Comparison of ENCODE assay signal across 11 cellular contexts in genomic region chr3:112378989-112379692, GRCh38. TPM values are rescaled to one million over a fixed set of nuclear protein-coding genes. Genes with fewer than 3 reads are reported as not detected.
A peak's percentile ranks its signal among the peaks of the same experiment; 100 is the strongest.
DNase-seq lines count a peak whose midpoint lies in the region; ATAC-seq, FAIRE-seq and TF ChIP-seq lines count a peak whose summit lies in the region.
"Had no signal": no experiment of that assay in that cellular context is flagged by ENCODE, and none has a peak within 500 bp of the region (broad histone marks: within the 10 kb centered on the region; RNA-seq: fewer than 3 reads in every experiment).

No MANE protein-coding gene starts in this region.

- no peak overlapping the region for H3K56ac ChIP-seq in mesendoderm (ENCODE audit: low read length)

- H2AFZ ChIP-seq in astrocyte (ENCODE audit: low read depth, low read length): no peak overlapping the region

- H3K9me3 ChIP-seq in astrocyte (ENCODE audit: insufficient read depth, low read depth, low read length): no peaks in the 10 kb centered on the region
- H3K9me3 ChIP-seq: HAP-1 had no signal

- no peaks in the 10 kb centered on the region for H3K27me3 ChIP-seq in astrocyte (ENCODE audit: insufficient read depth, low read length)
- H3K27me3 ChIP-seq in mesendoderm (ENCODE audit: insufficient read depth, low read length, poor library complexity): no peaks in the 10 kb centered on the region

- H3K9ac ChIP-seq in astrocyte (ENCODE audit: low read length) (no peak overlapping the region), mesendoderm (ENCODE audit: low read length) (no peak overlapping the region)

- WGBS in mesendoderm (ENCODE audit: extremely low coverage, insufficient coverage, low lambda C conversion rate): no CpG with 5 or more reads among the region's 9 CpGs

- ATAC-seq in GM18520 (IDR thresholded peaks at IDR 0.05; ENCODE audit: unreplicated experiment) (no peak), GM18517 (IDR thresholded peaks at IDR 0.05; ENCODE audit: unreplicated experiment) (no peak), HG03439 (IDR thresholded peaks at IDR 0.05; ENCODE audit: unreplicated experiment) (no peak)
- ATAC-seq: CD8-positive, alpha-beta T cell had no signal

- no peak overlapping the region for H3K27ac Mint-ChIP-seq in astrocyte (ENCODE audit: unreplicated experiment)
- H3K27ac Mint-ChIP-seq: CD8-positive, alpha-beta T cell had no signal

- no peak overlapping the region for H2AK5ac ChIP-seq in mesendoderm (ENCODE audit: low read length)

- DNase-seq in AG09309 (ENCODE audit: low read depth) (peak; percentile 25), LHCN-M2 (ENCODE audit: low read depth) (peak; percentile 92), astrocyte (ENCODE audit: low read depth) (peak; percentile 79), mesendoderm (no peak), HuH-7 (ENCODE audit: low spot score) (no peak)
- DNase-seq: CD8-positive, alpha-beta T cell; hippocampal formation had no signal

- TF ChIP-seq CTCF in AG09309 (IDR thresholded peaks at IDR 0.05; ENCODE audit: control insufficient read depth, insufficient read depth, low read depth, low read length, missing control alignments) (no peak), astrocyte (IDR thresholded peaks at IDR 0.05; ENCODE audit: insufficient read depth, low read depth, low read length) (no peak)

- no peaks in the 10 kb centered on the region for H4K20me1 ChIP-seq in astrocyte (ENCODE audit: insufficient read depth, low read length)

- H3K4me1 Mint-ChIP-seq in astrocyte (ENCODE audit: low read depth, unreplicated experiment): peaks cover 10% of the 10 kb centered on the region

- H3K4me2 ChIP-seq in astrocyte (ENCODE audit: low read length): no peak overlapping the region
- no peak overlapping the region for H3K4me2 ChIP-seq in mesendoderm (ENCODE audit: low read length)

- no peak overlapping the region for H3K4ac ChIP-seq in mesendoderm (ENCODE audit: low read depth, low read length)

- no peak overlapping the region for H4K8ac ChIP-seq in mesendoderm (ENCODE audit: low read depth, low read length)

- H3K4me1 ChIP-seq in astrocyte (ENCODE audit: insufficient read depth, low read length) (peaks cover 11% of the 10 kb centered on the region), mesendoderm (ENCODE audit: control insufficient read depth, low read depth, low read length) (no peaks in the 10 kb centered on the region)

- H3K79me2 ChIP-seq in astrocyte (ENCODE audit: insufficient read depth, low read length) (no peaks in the 10 kb centered on the region), mesendoderm (ENCODE audit: control insufficient read depth, insufficient read depth, low read length) (no peaks in the 10 kb centered on the region)

- H2BK120ac ChIP-seq in mesendoderm (ENCODE audit: low read depth, low read length): no peak overlapping the region

- no peak overlapping the region for H2BK5ac ChIP-seq in mesendoderm (ENCODE audit: low read length)

- no peak for FAIRE-seq in astrocyte (lab: Jason Lieb, UNC)

- no peak overlapping the region for H3K4me3 Mint-ChIP-seq in astrocyte (ENCODE audit: unreplicated experiment)
- H3K4me3 Mint-ChIP-seq: CD8-positive, alpha-beta T cell had no signal

- H4K5ac ChIP-seq in mesendoderm (ENCODE audit: low read length): no peak overlapping the region

- H3K23ac ChIP-seq in mesendoderm (ENCODE audit: low read length): no peak overlapping the region

- H3K36me3 ChIP-seq in astrocyte (ENCODE audit: insufficient read depth, low read length): no peaks in the 10 kb centered on the region
- H3K36me3 ChIP-seq in mesendoderm (ENCODE audit: control insufficient read depth, insufficient read depth, low read length): no peaks in the 10 kb centered on the region
- H3K36me3 ChIP-seq: HAP-1 had no signal

- peak overlapping the region; percentile 87 for H2BK15ac ChIP-seq in mesendoderm (replicated peaks; ENCODE audit: low read depth)

- H3K4me3 ChIP-seq in AG09309 (ENCODE audit: control insufficient read depth, low read depth, low read length) (no peak overlapping the region), astrocyte (ENCODE audit: insufficient read depth, low read depth, low read length) (no peak overlapping the region), mesendoderm (ENCODE audit: low read length) (no peak overlapping the region)
- H3K4me3 ChIP-seq: HAP-1 had no signal

- no peaks in the 10 kb centered on the region for H3K27me3 Mint-ChIP-seq in astrocyte (ENCODE audit: low read depth, unreplicated experiment)

- peaks cover 4% of the 10 kb centered on the region for H3K36me3 Mint-ChIP-seq in astrocyte (ENCODE audit: low read depth, unreplicated experiment)
- H3K36me3 Mint-ChIP-seq: CD8-positive, alpha-beta T cell had no signal

- peaks cover 2% of the 10 kb centered on the region for H3K9me3 Mint-ChIP-seq in astrocyte (ENCODE audit: unreplicated experiment)
- H3K9me3 Mint-ChIP-seq: CD8-positive, alpha-beta T cell had no signal

- H3K18ac ChIP-seq in mesendoderm (ENCODE audit: low read length): peak overlapping the region; percentile 45

- H3K27ac ChIP-seq in astrocyte (ENCODE audit: low read depth, low read length) (no peak overlapping the region), mesendoderm (ENCODE audit: low read depth, low read length) (no peak overlapping the region)

- H3K79me1 ChIP-seq in mesendoderm (ENCODE audit: low read length): no peaks in the 10 kb centered on the region

RNA-seq across cellular contexts. Expression of gene CD200, which starts 46.2 kb away (rescaled TPM):
- total RNA-seq in LHCN-M2 (2014; rRNA removed) (0.34 TPM in 1 of 2 replicates, not detected in the other), astrocyte (11.1 and 13.2 TPM in 2 replicates)
- polyA plus RNA-seq in LHCN-M2 (2012): 0.09 TPM
- polyA plus RNA-seq in mesendoderm (2013, experiment 1 of 2): 63.2 TPM
- polyA plus RNA-seq in mesendoderm (2013, experiment 2 of 2): 64.3 TPM

Comparison
In these comparisons a context has a peak if more than half of its experiments do, and no peak if none do; other contexts are left out.
1. DNase-seq: peak in AG09309 (single experiment), LHCN-M2 (single experiment) and astrocyte (single experiment); none in mesendoderm (single experiment) and HuH-7 (single experiment).